Comparison of ENCODE assay signal across 1 cellular context in the genomic region with DNA sequence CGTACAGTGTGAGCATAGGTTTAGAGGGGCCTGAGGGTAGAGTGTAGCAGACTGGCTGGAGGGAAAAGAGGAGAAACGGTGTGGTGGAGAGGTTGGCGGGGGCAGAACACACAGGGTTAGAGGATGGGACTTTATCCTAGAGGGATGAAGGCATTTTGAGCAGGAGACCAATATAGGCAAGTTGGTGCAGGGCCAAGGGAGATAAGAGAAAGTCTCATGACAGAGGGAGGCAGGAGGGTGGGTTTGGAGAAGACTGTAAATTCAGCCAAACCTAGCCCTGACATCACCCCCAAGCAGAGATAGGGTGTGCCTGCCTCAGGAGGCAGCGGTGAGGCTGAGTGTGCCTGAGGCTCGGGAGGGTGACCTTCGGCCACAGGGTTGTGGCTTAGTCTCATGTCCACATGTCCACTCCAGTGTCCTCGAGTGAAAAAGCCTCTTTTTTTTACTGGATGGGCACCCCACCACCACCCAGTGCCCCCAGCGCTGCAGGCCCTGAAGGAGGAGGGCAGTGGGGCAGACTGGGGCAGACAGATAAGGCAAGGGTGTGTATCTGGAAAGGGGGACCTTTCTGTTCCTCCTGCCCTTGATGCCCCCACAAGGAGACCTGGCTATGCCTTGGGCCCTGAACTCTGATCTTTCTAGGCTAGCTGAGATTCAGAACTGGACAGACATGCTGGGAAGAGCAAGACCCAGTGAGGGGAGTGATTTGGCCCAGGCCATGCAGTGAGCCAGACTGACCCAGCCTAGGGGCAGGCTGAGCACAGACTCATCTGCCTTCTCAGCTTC.
TF ChIP-seq lines count a peak whose summit lies in the region.

No MANE protein-coding gene starts in this region.

TF ChIP-seq in K562, 482 proteins besides CTCF, POLR2A, EP300 and RAD21 (continued from another document and continues in another):
- TF ChIP-seq, protein P1, sequence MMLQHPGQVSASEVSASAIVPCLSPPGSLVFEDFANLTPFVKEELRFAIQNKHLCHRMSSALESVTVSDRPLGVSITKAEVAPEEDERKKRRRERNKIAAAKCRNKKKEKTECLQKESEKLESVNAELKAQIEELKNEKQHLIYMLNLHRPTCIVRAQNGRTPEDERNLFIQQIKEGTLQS (IDR thresholded peaks at IDR 0.05) = peak; percentile 61; the same call in 1 of the 2 replicates
- TF ChIP-seq, protein P1 (CRISPR knock-in tag; conservative IDR thresholded peaks at IDR 0.05) = no peak
- TF ChIP-seq, protein P2, sequence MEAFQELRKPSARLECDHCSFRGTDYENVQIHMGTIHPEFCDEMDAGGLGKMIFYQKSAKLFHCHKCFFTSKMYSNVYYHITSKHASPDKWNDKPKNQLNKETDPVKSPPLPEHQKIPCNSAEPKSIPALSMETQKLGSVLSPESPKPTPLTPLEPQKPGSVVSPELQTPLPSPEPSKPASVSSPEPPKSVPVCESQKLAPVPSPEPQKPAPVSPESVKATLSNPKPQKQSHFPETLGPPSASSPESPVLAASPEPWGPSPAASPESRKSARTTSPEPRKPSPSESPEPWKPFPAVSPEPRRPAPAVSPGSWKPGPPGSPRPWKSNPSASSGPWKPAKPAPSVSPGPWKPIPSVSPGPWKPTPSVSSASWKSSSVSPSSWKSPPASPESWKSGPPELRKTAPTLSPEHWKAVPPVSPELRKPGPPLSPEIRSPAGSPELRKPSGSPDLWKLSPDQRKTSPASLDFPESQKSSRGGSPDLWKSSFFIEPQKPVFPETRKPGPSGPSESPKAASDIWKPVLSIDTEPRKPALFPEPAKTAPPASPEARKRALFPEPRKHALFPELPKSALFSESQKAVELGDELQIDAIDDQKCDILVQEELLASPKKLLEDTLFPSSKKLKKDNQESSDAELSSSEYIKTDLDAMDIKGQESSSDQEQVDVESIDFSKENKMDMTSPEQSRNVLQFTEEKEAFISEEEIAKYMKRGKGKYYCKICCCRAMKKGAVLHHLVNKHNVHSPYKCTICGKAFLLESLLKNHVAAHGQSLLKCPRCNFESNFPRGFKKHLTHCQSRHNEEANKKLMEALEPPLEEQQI (IDR thresholded peaks at IDR 0.05) = no peak
- TF ChIP-seq ZNF311 (CRISPR knock-in tag; IDR thresholded peaks at IDR 0.05) = no peak
- TF ChIP-seq BMI1 (IDR thresholded peaks at IDR 0.05; ENCODE audit: low read length) = no peak
- TF ChIP-seq, protein P3, sequence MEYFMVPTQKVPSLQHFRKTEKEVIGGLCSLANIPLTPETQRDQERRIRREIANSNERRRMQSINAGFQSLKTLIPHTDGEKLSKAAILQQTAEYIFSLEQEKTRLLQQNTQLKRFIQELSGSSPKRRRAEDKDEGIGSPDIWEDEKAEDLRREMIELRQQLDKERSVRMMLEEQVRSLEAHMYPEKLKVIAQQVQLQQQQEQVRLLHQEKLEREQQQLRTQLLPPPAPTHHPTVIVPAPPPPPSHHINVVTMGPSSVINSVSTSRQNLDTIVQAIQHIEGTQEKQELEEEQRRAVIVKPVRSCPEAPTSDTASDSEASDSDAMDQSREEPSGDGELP (CRISPR knock-in tag; IDR thresholded peaks at IDR 0.05; ENCODE audit: borderline replicate concordance) = no peak
- TF ChIP-seq, protein P4, sequence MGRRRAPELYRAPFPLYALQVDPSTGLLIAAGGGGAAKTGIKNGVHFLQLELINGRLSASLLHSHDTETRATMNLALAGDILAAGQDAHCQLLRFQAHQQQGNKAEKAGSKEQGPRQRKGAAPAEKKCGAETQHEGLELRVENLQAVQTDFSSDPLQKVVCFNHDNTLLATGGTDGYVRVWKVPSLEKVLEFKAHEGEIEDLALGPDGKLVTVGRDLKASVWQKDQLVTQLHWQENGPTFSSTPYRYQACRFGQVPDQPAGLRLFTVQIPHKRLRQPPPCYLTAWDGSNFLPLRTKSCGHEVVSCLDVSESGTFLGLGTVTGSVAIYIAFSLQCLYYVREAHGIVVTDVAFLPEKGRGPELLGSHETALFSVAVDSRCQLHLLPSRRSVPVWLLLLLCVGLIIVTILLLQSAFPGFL (CRISPR knock-in tag; IDR thresholded peaks at IDR 0.05) = no peak
- TF ChIP-seq RNF2 (IDR thresholded peaks at IDR 0.05) = no peak
- TF ChIP-seq CHD4 (IDR thresholded peaks at IDR 0.05; ENCODE audit: insufficient read depth, insufficient replicate concordance, low read depth, low read length, poor library complexity, severe bottlenecking) = no peak
- no peak for TF ChIP-seq RBM34 (IDR thresholded peaks at IDR 0.05; ENCODE audit: borderline replicate concordance, insufficient read depth, low read length)
- TF ChIP-seq, protein P5, sequence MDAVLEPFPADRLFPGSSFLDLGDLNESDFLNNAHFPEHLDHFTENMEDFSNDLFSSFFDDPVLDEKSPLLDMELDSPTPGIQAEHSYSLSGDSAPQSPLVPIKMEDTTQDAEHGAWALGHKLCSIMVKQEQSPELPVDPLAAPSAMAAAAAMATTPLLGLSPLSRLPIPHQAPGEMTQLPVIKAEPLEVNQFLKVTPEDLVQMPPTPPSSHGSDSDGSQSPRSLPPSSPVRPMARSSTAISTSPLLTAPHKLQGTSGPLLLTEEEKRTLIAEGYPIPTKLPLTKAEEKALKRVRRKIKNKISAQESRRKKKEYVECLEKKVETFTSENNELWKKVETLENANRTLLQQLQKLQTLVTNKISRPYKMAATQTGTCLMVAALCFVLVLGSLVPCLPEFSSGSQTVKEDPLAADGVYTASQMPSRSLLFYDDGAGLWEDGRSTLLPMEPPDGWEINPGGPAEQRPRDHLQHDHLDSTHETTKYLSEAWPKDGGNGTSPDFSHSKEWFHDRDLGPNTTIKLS (IDR thresholded peaks at IDR 0.05; ENCODE audit: borderline replicate concordance, low read depth) = no peak
- no peak for TF ChIP-seq CSDE1 (IDR thresholded peaks at IDR 0.05)
- no peak for TF ChIP-seq HMG20B (CRISPR knock-in tag; IDR thresholded peaks at IDR 0.05)
- no peak for TF ChIP-seq ZNF785 (CRISPR knock-in tag; IDR thresholded peaks at IDR 0.05)
- TF ChIP-seq, protein P6, sequence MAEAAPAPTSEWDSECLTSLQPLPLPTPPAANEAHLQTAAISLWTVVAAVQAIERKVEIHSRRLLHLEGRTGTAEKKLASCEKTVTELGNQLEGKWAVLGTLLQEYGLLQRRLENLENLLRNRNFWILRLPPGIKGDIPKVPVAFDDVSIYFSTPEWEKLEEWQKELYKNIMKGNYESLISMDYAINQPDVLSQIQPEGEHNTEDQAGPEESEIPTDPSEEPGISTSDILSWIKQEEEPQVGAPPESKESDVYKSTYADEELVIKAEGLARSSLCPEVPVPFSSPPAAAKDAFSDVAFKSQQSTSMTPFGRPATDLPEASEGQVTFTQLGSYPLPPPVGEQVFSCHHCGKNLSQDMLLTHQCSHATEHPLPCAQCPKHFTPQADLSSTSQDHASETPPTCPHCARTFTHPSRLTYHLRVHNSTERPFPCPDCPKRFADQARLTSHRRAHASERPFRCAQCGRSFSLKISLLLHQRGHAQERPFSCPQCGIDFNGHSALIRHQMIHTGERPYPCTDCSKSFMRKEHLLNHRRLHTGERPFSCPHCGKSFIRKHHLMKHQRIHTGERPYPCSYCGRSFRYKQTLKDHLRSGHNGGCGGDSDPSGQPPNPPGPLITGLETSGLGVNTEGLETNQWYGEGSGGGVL (CRISPR knock-in tag; IDR thresholded peaks at IDR 0.05) = no peak
- no peak for TF ChIP-seq RBFOX2 (IDR thresholded peaks at IDR 0.05; ENCODE audit: low read depth, low read length)
- TF ChIP-seq ZNF121 (CRISPR knock-in tag; conservative IDR thresholded peaks at IDR 0.05) = no peak
- TF ChIP-seq MBD2 (IDR thresholded peaks at IDR 0.05; ENCODE audit: borderline replicate concordance, low read depth) = no peak
- TF ChIP-seq, protein P7, sequence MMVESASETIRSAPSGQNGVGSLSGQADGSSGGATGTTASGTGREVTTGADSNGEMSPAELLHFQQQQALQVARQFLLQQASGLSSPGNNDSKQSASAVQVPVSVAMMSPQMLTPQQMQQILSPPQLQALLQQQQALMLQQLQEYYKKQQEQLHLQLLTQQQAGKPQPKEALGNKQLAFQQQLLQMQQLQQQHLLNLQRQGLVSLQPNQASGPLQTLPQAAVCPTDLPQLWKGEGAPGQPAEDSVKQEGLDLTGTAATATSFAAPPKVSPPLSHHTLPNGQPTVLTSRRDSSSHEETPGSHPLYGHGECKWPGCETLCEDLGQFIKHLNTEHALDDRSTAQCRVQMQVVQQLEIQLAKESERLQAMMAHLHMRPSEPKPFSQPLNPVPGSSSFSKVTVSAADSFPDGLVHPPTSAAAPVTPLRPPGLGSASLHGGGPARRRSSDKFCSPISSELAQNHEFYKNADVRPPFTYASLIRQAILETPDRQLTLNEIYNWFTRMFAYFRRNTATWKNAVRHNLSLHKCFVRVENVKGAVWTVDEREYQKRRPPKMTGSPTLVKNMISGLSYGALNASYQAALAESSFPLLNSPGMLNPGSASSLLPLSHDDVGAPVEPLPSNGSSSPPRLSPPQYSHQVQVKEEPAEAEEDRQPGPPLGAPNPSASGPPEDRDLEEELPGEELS (CRISPR knock-in tag; IDR thresholded peaks at IDR 0.05; ENCODE audit: borderline replicate concordance) = no peak
- no peak for TF ChIP-seq SLC30A9 (CRISPR knock-in tag; IDR thresholded peaks at IDR 0.05)
- TF ChIP-seq MED1 (CRISPR knock-in tag; IDR thresholded peaks at IDR 0.05; ENCODE audit: borderline replicate concordance) = no peak
- TF ChIP-seq, protein P8, sequence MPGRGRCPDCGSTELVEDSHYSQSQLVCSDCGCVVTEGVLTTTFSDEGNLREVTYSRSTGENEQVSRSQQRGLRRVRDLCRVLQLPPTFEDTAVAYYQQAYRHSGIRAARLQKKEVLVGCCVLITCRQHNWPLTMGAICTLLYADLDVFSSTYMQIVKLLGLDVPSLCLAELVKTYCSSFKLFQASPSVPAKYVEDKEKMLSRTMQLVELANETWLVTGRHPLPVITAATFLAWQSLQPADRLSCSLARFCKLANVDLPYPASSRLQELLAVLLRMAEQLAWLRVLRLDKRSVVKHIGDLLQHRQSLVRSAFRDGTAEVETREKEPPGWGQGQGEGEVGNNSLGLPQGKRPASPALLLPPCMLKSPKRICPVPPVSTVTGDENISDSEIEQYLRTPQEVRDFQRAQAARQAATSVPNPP (IDR thresholded peaks at IDR 0.05; ENCODE audit: borderline replicate concordance, insufficient read depth, insufficient read length) = no peak
- TF ChIP-seq RBM14 (IDR thresholded peaks at IDR 0.05; ENCODE audit: borderline replicate concordance, insufficient read depth, low read depth, low read length) = no peak
- no peak for TF ChIP-seq ELF1 (tag; IDR thresholded peaks at IDR 0.05)
- TF ChIP-seq, protein P9, sequence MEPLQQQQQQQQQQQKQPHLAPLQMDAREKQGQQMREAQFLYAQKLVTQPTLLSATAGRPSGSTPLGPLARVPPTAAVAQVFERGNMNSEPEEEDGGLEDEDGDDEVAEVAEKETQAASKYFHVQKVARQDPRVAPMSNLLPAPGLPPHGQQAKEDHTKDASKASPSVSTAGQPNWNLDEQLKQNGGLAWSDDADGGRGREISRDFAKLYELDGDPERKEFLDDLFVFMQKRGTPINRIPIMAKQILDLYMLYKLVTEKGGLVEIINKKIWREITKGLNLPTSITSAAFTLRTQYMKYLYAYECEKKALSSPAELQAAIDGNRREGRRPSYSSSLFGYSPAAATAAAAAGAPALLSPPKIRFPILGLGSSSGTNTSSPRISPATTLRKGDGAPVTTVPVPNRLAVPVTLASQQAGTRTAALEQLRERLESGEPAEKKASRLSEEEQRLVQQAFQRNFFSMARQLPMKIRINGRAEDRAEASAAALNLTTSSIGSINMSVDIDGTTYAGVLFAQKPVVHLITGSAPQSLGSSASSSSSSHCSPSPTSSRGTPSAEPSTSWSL (CRISPR knock-in tag; IDR thresholded peaks at IDR 0.05; ENCODE audit: borderline replicate concordance) = no peak
- TF ChIP-seq, protein P10, sequence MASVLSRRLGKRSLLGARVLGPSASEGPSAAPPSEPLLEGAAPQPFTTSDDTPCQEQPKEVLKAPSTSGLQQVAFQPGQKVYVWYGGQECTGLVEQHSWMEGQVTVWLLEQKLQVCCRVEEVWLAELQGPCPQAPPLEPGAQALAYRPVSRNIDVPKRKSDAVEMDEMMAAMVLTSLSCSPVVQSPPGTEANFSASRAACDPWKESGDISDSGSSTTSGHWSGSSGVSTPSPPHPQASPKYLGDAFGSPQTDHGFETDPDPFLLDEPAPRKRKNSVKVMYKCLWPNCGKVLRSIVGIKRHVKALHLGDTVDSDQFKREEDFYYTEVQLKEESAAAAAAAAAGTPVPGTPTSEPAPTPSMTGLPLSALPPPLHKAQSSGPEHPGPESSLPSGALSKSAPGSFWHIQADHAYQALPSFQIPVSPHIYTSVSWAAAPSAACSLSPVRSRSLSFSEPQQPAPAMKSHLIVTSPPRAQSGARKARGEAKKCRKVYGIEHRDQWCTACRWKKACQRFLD (CRISPR knock-in tag; IDR thresholded peaks at IDR 0.05) = no peak; the same call in 1 of the 2 replicates
- TF ChIP-seq ZNF507 (tag; conservative IDR thresholded peaks at IDR 0.05) = no peak
- TF ChIP-seq, protein P11, sequence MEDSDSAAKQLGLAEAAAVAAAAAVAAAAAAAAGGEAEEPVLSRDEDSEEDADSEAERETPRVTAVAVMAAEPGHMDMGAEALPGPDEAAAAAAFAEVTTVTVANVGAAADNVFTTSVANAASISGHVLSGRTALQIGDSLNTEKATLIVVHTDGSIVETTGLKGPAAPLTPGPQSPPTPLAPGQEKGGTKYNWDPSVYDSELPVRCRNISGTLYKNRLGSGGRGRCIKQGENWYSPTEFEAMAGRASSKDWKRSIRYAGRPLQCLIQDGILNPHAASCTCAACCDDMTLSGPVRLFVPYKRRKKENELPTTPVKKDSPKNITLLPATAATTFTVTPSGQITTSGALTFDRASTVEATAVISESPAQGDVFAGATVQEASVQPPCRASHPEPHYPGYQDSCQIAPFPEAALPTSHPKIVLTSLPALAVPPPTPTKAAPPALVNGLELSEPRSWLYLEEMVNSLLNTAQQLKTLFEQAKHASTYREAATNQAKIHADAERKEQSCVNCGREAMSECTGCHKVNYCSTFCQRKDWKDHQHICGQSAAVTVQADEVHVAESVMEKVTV (CRISPR knock-in tag; IDR thresholded peaks at IDR 0.05) = no peak
- TF ChIP-seq ZNF586 (CRISPR knock-in tag; conservative IDR thresholded peaks at IDR 0.05) = no peak
- peak; percentile 24; the same call in 1 of the 2 replicates for TF ChIP-seq CREM (IDR thresholded peaks at IDR 0.05; ENCODE audit: low read depth)
- TF ChIP-seq ZSCAN32 (CRISPR knock-in tag; IDR thresholded peaks at IDR 0.05) = no peak
- no peak for TF ChIP-seq GABPB1 (CRISPR knock-in tag; IDR thresholded peaks at IDR 0.05)
- no peak for TF ChIP-seq NELFE (IDR thresholded peaks at IDR 0.05; ENCODE audit: insufficient read depth, insufficient read length)
- no peak for TF ChIP-seq ZFX (CRISPR knock-in tag; IDR thresholded peaks at IDR 0.05)
- TF ChIP-seq TAF7 (tag; IDR thresholded peaks at IDR 0.05) = no peak
- TF ChIP-seq CEBPB (tag; IDR thresholded peaks at IDR 0.05) = no peak
- TF ChIP-seq, protein P12, sequence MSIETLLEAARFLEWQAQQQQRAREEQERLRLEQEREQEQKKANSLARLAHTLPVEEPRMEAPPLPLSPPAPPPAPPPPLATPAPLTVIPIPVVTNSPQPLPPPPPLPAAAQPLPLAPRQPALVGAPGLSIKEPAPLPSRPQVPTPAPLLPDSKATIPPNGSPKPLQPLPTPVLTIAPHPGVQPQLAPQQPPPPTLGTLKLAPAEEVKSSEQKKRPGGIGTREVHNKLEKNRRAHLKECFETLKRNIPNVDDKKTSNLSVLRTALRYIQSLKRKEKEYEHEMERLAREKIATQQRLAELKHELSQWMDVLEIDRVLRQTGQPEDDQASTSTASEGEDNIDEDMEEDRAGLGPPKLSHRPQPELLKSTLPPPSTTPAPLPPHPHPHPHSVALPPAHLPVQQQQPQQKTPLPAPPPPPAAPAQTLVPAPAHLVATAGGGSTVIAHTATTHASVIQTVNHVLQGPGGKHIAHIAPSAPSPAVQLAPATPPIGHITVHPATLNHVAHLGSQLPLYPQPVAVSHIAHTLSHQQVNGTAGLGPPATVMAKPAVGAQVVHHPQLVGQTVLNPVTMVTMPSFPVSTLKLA (conservative IDR thresholded peaks at IDR 0.05) = no peak
- no peak for TF ChIP-seq ZKSCAN1 (IDR thresholded peaks at IDR 0.05; ENCODE audit: low read depth, low read length)
- TF ChIP-seq TEAD1 (CRISPR knock-in tag; IDR thresholded peaks at IDR 0.05) = no peak
